Comparison of ENCODE assay signal across 21 cellular contexts in the genomic region with DNA sequence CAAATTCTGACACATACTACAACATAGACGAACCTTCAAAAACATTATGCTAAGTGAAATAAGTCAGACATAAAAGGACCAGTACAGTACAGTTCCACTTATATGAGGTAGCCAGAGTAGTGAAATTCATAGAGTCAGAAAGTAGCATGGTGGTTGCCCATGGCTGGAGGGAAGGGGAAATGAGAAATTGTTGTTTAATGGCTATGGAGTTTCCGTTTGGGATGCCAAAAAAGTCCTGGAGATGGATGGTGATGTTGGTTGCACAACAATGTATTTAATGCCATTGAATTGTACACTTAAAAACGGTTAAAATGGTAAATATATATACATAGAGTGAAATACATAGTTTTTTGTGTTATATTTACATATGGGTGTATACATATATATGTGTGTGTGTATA. TPM values are rescaled to one million over a fixed set of nuclear protein-coding genes. Genes with fewer than 3 reads are reported as not detected.
"Had no signal": no experiment of that assay in that cellular context is flagged by ENCODE, and none has a peak within 500 bp of the region (broad histone marks: within the 10 kb centered on the region; RNA-seq: fewer than 3 reads in every experiment).

No MANE protein-coding gene starts in this region.

- H3K27me3 Mint-ChIP-seq: IgD-negative memory B cell had no signal

- ATAC-seq: HepG2 had no signal

- H3K27ac Mint-ChIP-seq: IgD-negative memory B cell had no signal

- DNase-seq: KBM-7, NCI-H1092 treated with DMSO at 0.1 percent for 48 hours, NCI-H1436, NCI-H1694, NCI-H187 treated with DMSO at 0.1 percent for 48 hours, NCI-H2029 treated with DMSO at 0.1 percent for 48 hours, NCI-H226, NCI-H446, NCI-H510A, NCI-H524 treated with DMSO at 0.1 percent for 48 hours, NCI-H69, NCI-H774, Right ventricle myocardium superior, RPMI8226, SIG-M5 had no signal

- H3K9me3 Mint-ChIP-seq: IgD-negative memory B cell had no signal

RNA-seq across cellular contexts. Expression of gene RAB19, which starts 3.5 kb away (rescaled TPM):
- total RNA-seq: HT1080, LHCN-M2, MCF 10A, Right ventricle myocardium superior, SJSA1 had no signal
